Comparison of ENCODE assay signal across 9 cellular contexts in the genomic region with DNA sequence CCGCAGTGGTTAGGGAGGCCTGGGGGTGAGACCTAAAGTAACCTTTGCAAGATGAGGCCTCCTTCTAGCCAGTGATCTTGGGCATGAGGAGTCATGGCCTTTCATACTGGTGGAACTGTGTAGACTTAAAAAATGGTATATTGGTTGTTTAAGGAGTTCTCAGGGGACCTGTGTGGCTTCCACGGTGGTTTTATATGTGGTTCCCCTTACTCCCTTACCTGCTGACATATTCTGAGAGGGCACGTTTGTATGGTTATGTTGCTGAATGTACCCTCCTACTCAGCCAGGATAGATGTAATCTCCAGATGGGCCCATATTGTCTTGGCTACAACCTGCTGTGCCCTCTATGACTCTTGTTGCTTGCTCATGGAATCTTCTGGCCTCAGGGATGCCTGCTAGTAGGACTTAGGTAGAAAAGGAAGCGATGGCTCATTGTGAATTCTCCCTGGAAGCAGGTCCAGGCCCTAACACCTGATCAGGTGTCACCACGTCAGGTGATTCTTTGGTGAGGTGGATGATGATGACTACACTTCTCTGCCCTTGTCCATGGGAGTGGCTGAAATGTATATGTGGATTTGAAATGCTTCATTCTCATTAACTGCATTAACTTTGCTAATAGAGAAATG. TPM values are rescaled to one million over a fixed set of nuclear protein-coding genes. Genes with fewer than 3 reads are reported as not detected.
A peak's percentile ranks its signal among the peaks of the same experiment; 100 is the strongest.
DNase-seq lines count a peak whose midpoint lies in the region; ATAC-seq and TF ChIP-seq lines count a peak whose summit lies in the region.
"Had no signal": no experiment of that assay in that cellular context is flagged by ENCODE, and none has a peak within 500 bp of the region (broad histone marks: within the 10 kb centered on the region; RNA-seq: fewer than 3 reads in every experiment).

No MANE protein-coding gene starts in this region.

- no peaks in the 10 kb centered on the region for H3K27me3 ChIP-seq in MG63
- H3K27me3 ChIP-seq in ectodermal cell (ENCODE audit: control insufficient read depth, insufficient read depth, low read length, poor library complexity, severe bottlenecking) = no peaks in the 10 kb centered on the region

- DNase-seq in GM10266 (ENCODE audit: extremely low spot score) (peak; percentile 16), MG63 (no peak), osteocyte (ENCODE audit: extremely low spot score, unreplicated experiment) (peak; percentile 27), NCI-H2081 treated with DMSO at 0.1 percent for 48 hours (lab: John Stamatoyannopoulos, UW) (no peak), omental fat pad (ENCODE audit: low spot score) (no peak), NCI-H526 (lab: John Stamatoyannopoulos, UW) (no peak)
- DNase-seq in activated effector memory CD4-positive, alpha-beta T cell treated with anti-CD3 and anti-CD28 coated beads, Interleukin-2, amount 50 U/mL, for 16 hours = no peak
- DNase-seq: stimulated activated CD4-positive, alpha-beta T cell treated with anti-CD3 and anti-CD28 coated beads, Interleukin-4, amount 100 ng/mL, for 1 hour had no signal

- no peaks in the 10 kb centered on the region for H3K27me3 Mint-ChIP-seq in osteocyte (ENCODE audit: unreplicated experiment)

- H3K27ac ChIP-seq in ectodermal cell (ENCODE audit: insufficient read depth, low read depth, low read length, poor library complexity, severe bottlenecking) = no peak overlapping the region

- no peak overlapping the region for H3K4me3 Mint-ChIP-seq in osteocyte (ENCODE audit: unreplicated experiment)

- H3K27ac Mint-ChIP-seq in osteocyte (ENCODE audit: unreplicated experiment) = peak overlapping the region; percentile 56

- WGBS in ectodermal cell, 2 experiments = 91 to 94% methylated on average over 5 of the region's 5 CpGs

- TF ChIP-seq CTCF in GM10266 (IDR thresholded peaks at IDR 0.05; ENCODE audit: control insufficient read depth, insufficient read depth, low read depth, missing control alignments) (no peak), osteocyte (IDR thresholded peaks at IDR 0.05) (no peak), omental fat pad (IDR thresholded peaks at IDR 0.05) (no peak)

- H3K36me3 ChIP-seq in MG63 (peaks cover 60% of the 10 kb centered on the region), ectodermal cell (ENCODE audit: control insufficient read depth, insufficient read depth, low read length) (peaks cover 30% of the 10 kb centered on the region)

- H3K4me1 Mint-ChIP-seq in osteocyte (ENCODE audit: unreplicated experiment) = peaks cover 31% of the 10 kb centered on the region

- ATAC-seq in omental fat pad (ENCODE audit: low FRiP score) = no peak

- H3K9me3 ChIP-seq in MG63 (peaks cover 6% of the 10 kb centered on the region), ectodermal cell (ENCODE audit: control insufficient read depth, low read length) (no peaks in the 10 kb centered on the region)

- H3K4me3 ChIP-seq in MG63 (peak overlapping the region; percentile 78), ectodermal cell (ENCODE audit: insufficient read depth, low read depth, low read length) (peak overlapping the region; percentile 99)

- H3K36me3 Mint-ChIP-seq in osteocyte (ENCODE audit: unreplicated experiment) = peaks cover 17% of the 10 kb centered on the region

- no peaks in the 10 kb centered on the region for H3K9me3 Mint-ChIP-seq in osteocyte (ENCODE audit: unreplicated experiment)

- H3K4me1 ChIP-seq in ectodermal cell (ENCODE audit: control insufficient read depth, insufficient read depth, low read length) = peaks cover 6% of the 10 kb centered on the region

RNA-seq across cellular contexts. Expression of a gene that starts 1.8 kb away (rescaled TPM):
- 24.9 and 37.9 TPM in 2 replicates for total RNA-seq in MG63 (2014; rRNA removed; shearing (Covaris generic); ENCODE audit: low replicate concordance)
- polyA plus RNA-seq in ectodermal cell (2013, experiment 1 of 4) = 12.4 TPM
- polyA plus RNA-seq in ectodermal cell (2013, experiment 2 of 4) = 16.8 TPM
- polyA plus RNA-seq in ectodermal cell (2013, experiment 3 of 4) = 6.1 TPM
- 6.7 TPM for polyA plus RNA-seq in ectodermal cell (2013, experiment 4 of 4)
- total RNA-seq in osteocyte (85.1 and 86.1 TPM in 2 replicates), omental fat pad (100 to 1,000 TPM in 2 of 4 donors, 10 to 100 TPM in 2; 46.5 to 163 (median 104) TPM)

RNA-seq across cellular contexts. Expression of a gene that starts 38.1 kb away (rescaled TPM):
- total RNA-seq in MG63 (2014; rRNA removed; shearing (Covaris generic); ENCODE audit: low replicate concordance) = 7.6 and 10.0 TPM in 2 replicates
- 7.0 TPM for polyA plus RNA-seq in ectodermal cell (2013, experiment 1 of 4)
- polyA plus RNA-seq in ectodermal cell (2013, experiment 2 of 4) = 7.4 TPM
- 5.0 TPM for polyA plus RNA-seq in ectodermal cell (2013, experiment 3 of 4)
- 5.5 TPM for polyA plus RNA-seq in ectodermal cell (2013, experiment 4 of 4)
- total RNA-seq in osteocyte (7.1 and 7.3 TPM in 2 replicates), omental fat pad (1 to 10 TPM; 5.6 to 8.4 (median 7.3) TPM)

RNA-seq across cellular contexts. Expression of a gene that starts 41.7 kb away (rescaled TPM):
- total RNA-seq in MG63 (2014; rRNA removed; shearing (Covaris generic); ENCODE audit: low replicate concordance) = 7.7 and 12.7 TPM in 2 replicates
- 6.3 TPM for polyA plus RNA-seq in ectodermal cell (2013, experiment 1 of 4)
- 5.9 TPM for polyA plus RNA-seq in ectodermal cell (2013, experiment 2 of 4)
- 4.3 TPM for polyA plus RNA-seq in ectodermal cell (2013, experiment 3 of 4)
- 4.1 TPM for polyA plus RNA-seq in ectodermal cell (2013, experiment 4 of 4)
- total RNA-seq in osteocyte (23.7 and 24.5 TPM in 2 replicates), omental fat pad (10 to 100 TPM; 14.8 to 21.6 (median 19.4) TPM)

RNA-seq across cellular contexts. Expression of a gene that starts 51.3 kb away (rescaled TPM):
- total RNA-seq in MG63 (2014; rRNA removed; shearing (Covaris generic); ENCODE audit: low replicate concordance) = 0.39 and 0.46 TPM in 2 replicates
- polyA plus RNA-seq in ectodermal cell (2013, experiment 1 of 4) = 3.0 TPM
- polyA plus RNA-seq in ectodermal cell (2013, experiment 2 of 4) = 1.9 TPM
- polyA plus RNA-seq in ectodermal cell (2013, experiment 3 of 4) = 1.7 TPM
- 2.5 TPM for polyA plus RNA-seq in ectodermal cell (2013, experiment 4 of 4)
- 0.86 and 0.94 TPM in 2 replicates for total RNA-seq in osteocyte
- total RNA-seq in omental fat pad = 1 to 10 TPM in 2 of 4 donors, under 1 TPM in 1, not detected in 1; 0.69 to 2.2 (median 1.7) TPM

Comparison
In these comparisons a context has a peak if more than half of its experiments do, and no peak if none do; other contexts are left out.
1. DNase-seq: peak in GM10266 (single experiment) and osteocyte (single experiment); none in MG63 (single experiment), NCI-H2081 treated with DMSO at 0.1 percent for 48 hours (single experiment), omental fat pad (single experiment), NCI-H526 (0 of 2) and activated effector memory CD4-positive, alpha-beta T cell treated with anti-CD3 and anti-CD28 coated beads, Interleukin-2, amount 50 U/mL, for 16 hours (single experiment).